Comparison of ENCODE assay signal across 20 cellular contexts in the genomic region with DNA sequence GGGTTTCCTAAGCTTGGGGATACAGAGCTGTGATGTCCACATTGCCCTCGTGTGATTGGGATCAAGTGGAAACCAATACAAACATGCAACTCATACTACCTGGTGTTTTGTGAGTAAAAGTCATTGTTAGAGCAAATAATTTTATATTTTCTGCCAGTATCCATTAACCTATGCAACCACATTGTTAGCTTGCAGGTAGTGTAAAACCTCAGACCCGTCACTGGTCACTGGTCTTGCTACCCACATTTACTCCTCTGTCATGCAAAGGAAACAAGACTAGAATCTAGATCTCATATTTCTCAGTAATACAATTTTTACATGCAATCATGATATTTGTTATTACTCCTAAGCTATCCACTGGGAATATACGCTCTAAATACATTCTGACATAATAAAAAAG.
A peak's percentile ranks its signal among the peaks of the same experiment; 100 is the strongest.
DNase-seq lines count a peak whose midpoint lies in the region; ATAC-seq, FAIRE-seq and TF ChIP-seq lines count a peak whose summit lies in the region.
"Had no signal": no experiment of that assay in that cellular context is flagged by ENCODE, and none has a peak within 500 bp of the region (broad histone marks: within the 10 kb centered on the region; RNA-seq: fewer than 3 reads in every experiment).

No MANE protein-coding gene starts in this region.

- H3K4me3 ChIP-seq in GM12878 (no peak overlapping the region), WERI-Rb-1 (ENCODE audit: low read depth, low read length) (no peak overlapping the region), small intestine (ENCODE audit: low read depth in 1 of 2, low read length in 2 of 2) (no peak overlapping the region), adrenal gland (no peak overlapping the region)
- H3K4me3 ChIP-seq: GM23248 had no signal

- TF ChIP-seq CTCF in GM12878 (IDR thresholded peaks at IDR 0.05 in 2 of 3, conservative IDR thresholded peaks at IDR 0.05 in 1 of 3; ENCODE audit: control insufficient read depth in 2 of 3, extremely low read depth in 1 of 3, insufficient read depth in 1 of 3, low read depth in 3 of 3, low read length in 3 of 3) (no peak), WERI-Rb-1 (IDR thresholded peaks at IDR 0.05; ENCODE audit: low read depth, low read length) (no peak), adrenal gland (IDR thresholded peaks at IDR 0.05) (no peak)

- 23% methylated on average over 3 of the region's 3 CpGs for WGBS in GM12878 (ENCODE audit: insufficient coverage, insufficient replicate concordance, low lambda C conversion rate, missing lambda C conversion rate)
- WGBS in small intestine, 3 donors, result 70 to 87% (median 81%) methylated on average over 3 of the region's 3 CpGs
- 61 to 74% (median 62%) methylated on average over 3 of the region's 3 CpGs for WGBS in adrenal gland, 4 donors

- H3K27ac ChIP-seq in GM12878 (ENCODE audit: control insufficient read depth, insufficient read depth) (no peak overlapping the region), WERI-Rb-1 (no peak overlapping the region), small intestine (ENCODE audit: low read depth in 1 of 2, low read length in 1 of 2) (no peak overlapping the region), adrenal gland (no peak overlapping the region)
- H3K27ac ChIP-seq: GM23248 had no signal

- BruUV-seq in GM12878 (replicated peaks; lab: Mats Ljungman, UMichigan), result no TSS peak

- H3K9me3 ChIP-seq in GM12878 (replicated peaks; ENCODE audit: control insufficient read depth, insufficient read depth, low read length) (no peaks in the 10 kb centered on the region), WERI-Rb-1 (ENCODE audit: severe bottlenecking) (no peaks in the 10 kb centered on the region), small intestine (ENCODE audit: control insufficient read depth, low read depth) (no peaks in the 10 kb centered on the region), adrenal gland (replicated peaks in 1 of 3) (no peaks in the 10 kb centered on the region)

- no peaks in the 10 kb centered on the region; a peak in 1 of 4 replicates for H3K27me3 ChIP-seq in GM12878 (replicated peaks in 1 of 2; ENCODE audit: control insufficient read depth in 2 of 2, insufficient read depth in 2 of 2, low read length in 1 of 2)
- H3K27me3 ChIP-seq in WERI-Rb-1 (ENCODE audit: insufficient read depth, low read depth, severe bottlenecking), result no peaks in the 10 kb centered on the region
- H3K27me3 ChIP-seq in small intestine (ENCODE audit: control insufficient read depth in 2 of 2, insufficient read depth in 2 of 2, low read length in 2 of 2), result no peaks in the 10 kb centered on the region
- H3K27me3 ChIP-seq in adrenal gland, result no peaks in the 10 kb centered on the region

- intact Hi-C loops in GM12878 (cut with micrococcal nuclease; ENCODE audit: unreplicated experiment) (loop anchor here (5.0 to 10.0 kb wide), 2 partner anchors 145 to 203 kb away; no protein-coding TSS in a partner anchor), adrenal gland (cut with DNase I) (no loop called here)

- TF ChIP-seq POLR2A in GM12878 (IDR thresholded peaks at IDR 0.05; ENCODE audit: low read depth, low read length) (no peak), adrenal gland (IDR thresholded peaks at IDR 0.05) (no peak)

- DNase-seq in GM12878 (ENCODE audit: low read depth, low spot score) (no peak), WERI-Rb-1 (no peak), small intestine (no peak), adrenal gland (no peak)
- DNase-seq in stimulated activated CD4-positive, alpha-beta T cell treated with anti-CD3 and anti-CD28 coated beads, Interleukin-2, amount 100 ng/mL, for 48 hours, result no peak
- DNase-seq: C1 segment of cervical spinal cord; Calu3; CD4-positive, alpha-beta memory T cell; COR-L47; DMS153; EL; GDM1; GM23248; H7; HCEC 1CT had no signal

- TF ChIP-seq RAD21 in GM12878 (IDR thresholded peaks at IDR 0.05; ENCODE audit: insufficient read depth, low read depth, low read length), result no peak

- no peak overlapping the region for H3K9ac ChIP-seq in GM12878 (ENCODE audit: control insufficient read depth, insufficient read depth, low read length)
- H3K9ac ChIP-seq: GM23248 had no signal

- H3K4me1 ChIP-seq in GM12878 (ENCODE audit: control insufficient read depth, insufficient read depth, low read length), result no peaks in the 10 kb centered on the region
- H3K4me1 ChIP-seq in small intestine (ENCODE audit: control insufficient read depth in 2 of 2, insufficient read depth in 1 of 2, low read depth in 1 of 2, low read length in 1 of 2), result no peaks in the 10 kb centered on the region
- no peaks in the 10 kb centered on the region for H3K4me1 ChIP-seq in adrenal gland (replicated peaks in 1 of 2)

- no peaks in the 10 kb centered on the region for H4K20me1 ChIP-seq in GM12878 (ENCODE audit: control insufficient read depth, insufficient read depth)

- in situ Hi-C loops in GM12878 (cut with MboI), result no loop called here

- no peak overlapping the region for H2AFZ ChIP-seq in GM12878 (ENCODE audit: control insufficient read depth, low read depth, low read length)
- H2AFZ ChIP-seq: GM23248 had no signal

- POLR2A ChIA-PET in GM12878 (lab: Charles Lee), result no interaction called here

- no peaks in the 10 kb centered on the region for H3K36me3 ChIP-seq in GM12878 (ENCODE audit: control insufficient read depth in 2 of 2, insufficient read depth in 2 of 2, low read length in 1 of 2)
- no peaks in the 10 kb centered on the region for H3K36me3 ChIP-seq in WERI-Rb-1
- H3K36me3 ChIP-seq in small intestine (ENCODE audit: control insufficient read depth in 2 of 2, insufficient read depth in 2 of 2, low read length in 2 of 2), result no peaks in the 10 kb centered on the region
- H3K36me3 ChIP-seq in adrenal gland (replicated peaks in 1 of 2), result no peaks in the 10 kb centered on the region

- RAD21 ChIA-PET in GM12878 (lab: Charles Lee; ENCODE audit: unreplicated experiment), result interaction anchor here (1.2 kb wide), 1 partner anchor 41 kb away, joined by 3 read pairs; no protein-coding TSS in a partner anchor

- H3K4me2 ChIP-seq in GM12878 (ENCODE audit: control insufficient read depth, insufficient read depth), result no peak overlapping the region

- TF ChIP-seq EP300 in GM12878 (IDR thresholded peaks at IDR 0.05; ENCODE audit: borderline replicate concordance in 1 of 2, control insufficient read depth in 1 of 2, low read depth in 2 of 2, low read length in 2 of 2), result peak in 1 of 2 experiments; percentile 40; a peak in 1 of 4 replicates

- ATAC-seq in GM18498 (IDR thresholded peaks at IDR 0.05; ENCODE audit: unreplicated experiment), result peak; percentile 60
- ATAC-seq in GM18868 (IDR thresholded peaks at IDR 0.05; ENCODE audit: unreplicated experiment), result peak; percentile 49
- ATAC-seq in GM19467 (IDR thresholded peaks at IDR 0.05; ENCODE audit: unreplicated experiment), result peak; percentile 51
- ATAC-seq in GM12878, result peak; percentile 93

- SMC1A ChIA-PET in GM12878 (lab: Charles Lee; ENCODE audit: uncharacterized antibody, unreplicated experiment), result interaction anchor here (0.7 to 1.6 kb wide), 6 partner anchors 10 to 203 kb away, joined by 3 read pairs; no protein-coding TSS in a partner anchor

- FAIRE-seq in GM12878 (lab: Jason Lieb, UNC) (no peak), small intestine (lab: Jason Lieb, UNC) (no peak)
- FAIRE-seq: GM12892, H1 had no signal

- CTCF ChIA-PET in GM12878 (lab: Yijun Ruan, JAX), result interaction anchor here (1.4 kb wide), 1 partner anchor 24 kb away, joined by 3 read pairs; no protein-coding TSS in a partner anchor

- no peaks in the 10 kb centered on the region for H3K79me2 ChIP-seq in GM12878 (ENCODE audit: control insufficient read depth, insufficient read depth, low read length)

TF ChIP-seq in GM12878, 131 proteins besides CTCF, POLR2A, EP300 and RAD21 (continues in another document):
- TF ChIP-seq SMAD1 (IDR thresholded peaks at IDR 0.05; ENCODE audit: low read depth, partially characterized antibody) (no peak), RCOR1 (conservative IDR thresholded peaks at IDR 0.05; ENCODE audit: low read depth, low read length) (no peak), MTA2 (IDR thresholded peaks at IDR 0.05; ENCODE audit: low read depth) (peak; percentile 60; the same call in 1 of the 2 replicates), ZSCAN29 (IDR thresholded peaks at IDR 0.05) (no peak), PAX5 (IDR thresholded peaks at IDR 0.05; ENCODE audit: borderline replicate concordance, low read depth, low read length) (no peak), TCF3 (IDR thresholded peaks at IDR 0.05; ENCODE audit: borderline replicate concordance, insufficient read depth, low read depth, low read length) (no peak), HDAC6 (IDR thresholded peaks at IDR 0.05; ENCODE audit: unreplicated experiment) (no peak), NR2F1 (conservative IDR thresholded peaks at IDR 0.05) (peak; percentile 50; the same call in 1 of the 2 replicates), RFX5 (IDR thresholded peaks at IDR 0.05; ENCODE audit: low read depth, low read length) (no peak), PAX8 (IDR thresholded peaks at IDR 0.05) (no peak), CEBPB (IDR thresholded peaks at IDR 0.05; ENCODE audit: borderline replicate concordance in 1 of 2, low read depth in 2 of 2, low read length in 2 of 2) (no peak), NR2C1 (IDR thresholded peaks at IDR 0.05) (no peak)
- TF ChIP-seq, protein P1, sequence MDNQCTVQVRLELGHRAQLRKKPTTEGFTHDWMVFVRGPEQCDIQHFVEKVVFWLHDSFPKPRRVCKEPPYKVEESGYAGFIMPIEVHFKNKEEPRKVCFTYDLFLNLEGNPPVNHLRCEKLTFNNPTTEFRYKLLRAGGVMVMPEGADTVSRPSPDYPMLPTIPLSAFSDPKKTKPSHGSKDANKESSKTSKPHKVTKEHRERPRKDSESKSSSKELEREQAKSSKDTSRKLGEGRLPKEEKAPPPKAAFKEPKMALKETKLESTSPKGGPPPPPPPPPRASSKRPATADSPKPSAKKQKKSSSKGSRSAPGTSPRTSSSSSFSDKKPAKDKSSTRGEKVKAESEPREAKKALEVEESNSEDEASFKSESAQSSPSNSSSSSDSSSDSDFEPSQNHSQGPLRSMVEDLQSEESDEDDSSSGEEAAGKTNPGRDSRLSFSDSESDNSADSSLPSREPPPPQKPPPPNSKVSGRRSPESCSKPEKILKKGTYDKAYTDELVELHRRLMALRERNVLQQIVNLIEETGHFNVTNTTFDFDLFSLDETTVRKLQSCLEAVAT (IDR thresholded peaks at IDR 0.05), result no peak
- TF ChIP-seq, protein P2, sequence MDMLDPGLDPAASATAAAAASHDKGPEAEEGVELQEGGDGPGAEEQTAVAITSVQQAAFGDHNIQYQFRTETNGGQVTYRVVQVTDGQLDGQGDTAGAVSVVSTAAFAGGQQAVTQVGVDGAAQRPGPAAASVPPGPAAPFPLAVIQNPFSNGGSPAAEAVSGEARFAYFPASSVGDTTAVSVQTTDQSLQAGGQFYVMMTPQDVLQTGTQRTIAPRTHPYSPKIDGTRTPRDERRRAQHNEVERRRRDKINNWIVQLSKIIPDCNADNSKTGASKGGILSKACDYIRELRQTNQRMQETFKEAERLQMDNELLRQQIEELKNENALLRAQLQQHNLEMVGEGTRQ (IDR thresholded peaks at IDR 0.05; ENCODE audit: borderline replicate concordance, low read depth, low read length), result no peak
